Comparison of ENCODE assay signal across 14 cellular contexts in the genomic region with DNA sequence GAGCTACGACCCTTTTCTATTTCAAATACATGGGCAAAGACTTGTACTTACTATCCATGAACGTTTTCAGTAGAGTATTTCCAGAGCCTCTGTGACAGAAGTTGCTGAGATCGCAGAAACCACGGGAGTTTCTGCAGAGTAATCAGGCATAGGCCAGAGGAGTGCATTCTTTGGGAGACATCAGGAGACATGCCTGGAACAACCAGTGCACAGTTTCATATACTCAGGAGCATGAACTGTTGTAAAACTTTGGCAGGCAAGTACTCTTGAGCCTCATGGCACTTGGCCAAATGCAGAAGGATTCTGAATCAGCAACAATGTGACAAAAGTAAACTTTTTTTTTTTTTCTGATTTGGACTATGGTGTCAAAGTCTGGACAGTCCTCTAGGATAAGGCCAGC.
DNase-seq lines count a peak whose midpoint lies in the region; TF ChIP-seq lines count a peak whose summit lies in the region.
"Had no signal": no experiment of that assay in that cellular context is flagged by ENCODE, and none has a peak within 500 bp of the region (broad histone marks: within the 10 kb centered on the region; RNA-seq: fewer than 3 reads in every experiment).

No MANE protein-coding gene starts in this region.

- TF ChIP-seq EP300 in stomach (IDR thresholded peaks at IDR 0.05) = no peak

- no peaks in the 10 kb centered on the region for H3K36me3 Mint-ChIP-seq in immature natural killer cell
- H3K36me3 Mint-ChIP-seq: natural killer cell treated with Interleukin-12 subunit alpha and Interleukin-12 subunit beta and Interleukin-15 and Interleukin-18, amount 100 ng/mL, for 72 hours had no signal

- intact Hi-C loops in stomach (cut with DNase I; ENCODE audit: low total_unique reads) = no loop called here

- peaks cover 0 to 8% (median 0%) of the 10 kb centered on the region in 4 donors for H3K4me1 ChIP-seq in stomach
- H3K4me1 ChIP-seq: Caco-2 had no signal

- no peak overlapping the region for H3K4me3 Mint-ChIP-seq in immature natural killer cell
- H3K4me3 Mint-ChIP-seq: activated T-cell treated with anti-CD3 and anti-CD28 coated beads, Interleukin-2, amount 50 U/mL, for 4 hours; dendritic cell treated with granulocyte-macrophage colony-stimulating factor and Interleukin-4, amounts not matched to agents 40 ng/mL and 50 ng/mL, for 4 days; natural killer cell treated with Interleukin-12 subunit alpha and Interleukin-12 subunit beta and Interleukin-15 and Interleukin-18, amount 100 ng/mL, for 72 hours had no signal

- DNase-seq in ELR (ENCODE audit: low read depth) (peak; percentile 9), NCI-H345 treated with DMSO at 0.1 percent for 48 hours (lab: John Stamatoyannopoulos, UW; ENCODE audit: unreplicated experiment) (peak; percentile 80), fibroblast of gingiva (ENCODE audit: low read depth) (peak; percentile 25), non-pigmented ciliary epithelial cell (ENCODE audit: low read depth) (peak; percentile 9), stomach (no peak), immature natural killer cell (no peak), NCI-H2081 (lab: John Stamatoyannopoulos, UW) (no peak), putamen (ENCODE audit: low spot score) (no peak)
- DNase-seq: activated T-cell treated with anti-CD3 and anti-CD28 coated beads, Interleukin-2, amount 50 U/mL, for 4 hours; Caco-2; trophoblast cell had no signal

- 46 to 63% (median 57%) methylated on average over 4 of the region's 4 CpGs for WGBS in stomach, 5 donors

- H3K4me3 ChIP-seq in stomach = no peak overlapping the region
- H3K4me3 ChIP-seq: PC-9 had no signal

- peaks cover 2 to 26% (median 11%) of the 10 kb centered on the region in 6 donors for H3K9me3 Mint-ChIP-seq in immature natural killer cell
- H3K9me3 Mint-ChIP-seq: dendritic cell treated with granulocyte-macrophage colony-stimulating factor and Interleukin-4, amounts not matched to agents 40 ng/mL and 50 ng/mL, for 4 days had no signal

- H3K36me3 ChIP-seq in stomach = no peaks in the 10 kb centered on the region

- no peak overlapping the region for H3K27ac ChIP-seq in stomach
- H3K27ac ChIP-seq: PC-9 had no signal

- H3K9me3 ChIP-seq in stomach = no peaks in the 10 kb centered on the region
- H3K9me3 ChIP-seq: Caco-2 had no signal

- no peak for TF ChIP-seq CTCF in stomach (IDR thresholded peaks at IDR 0.05)

- peaks cover 0 to 3% (median 0%) of the 10 kb centered on the region in 3 donors for H3K27me3 Mint-ChIP-seq in immature natural killer cell (ENCODE audit: low read depth in 3 of 3)
- H3K27me3 Mint-ChIP-seq: dendritic cell treated with granulocyte-macrophage colony-stimulating factor and Interleukin-4, amounts not matched to agents 40 ng/mL and 50 ng/mL, for 4 days; natural killer cell treated with Interleukin-12 subunit alpha and Interleukin-12 subunit beta and Interleukin-15 and Interleukin-18, amount 100 ng/mL, for 72 hours had no signal

- H3K27ac Mint-ChIP-seq in immature natural killer cell = no peak overlapping the region
- H3K27ac Mint-ChIP-seq: dendritic cell treated with granulocyte-macrophage colony-stimulating factor and Interleukin-4, amounts not matched to agents 40 ng/mL and 50 ng/mL, for 4 days; natural killer cell treated with Interleukin-12 subunit alpha and Interleukin-12 subunit beta and Interleukin-15 and Interleukin-18, amount 100 ng/mL, for 72 hours had no signal

- no peaks in the 10 kb centered on the region for H3K27me3 ChIP-seq in stomach

- H3K4me1 Mint-ChIP-seq in immature natural killer cell = no peaks in the 10 kb centered on the region

- TF ChIP-seq POLR2A in stomach (IDR thresholded peaks at IDR 0.05) = no peak

Comparison
In these comparisons a context has a peak if more than half of its experiments do, and no peak if none do; other contexts are left out.
1. DNase-seq: peak in ELR (single experiment), NCI-H345 treated with DMSO at 0.1 percent for 48 hours (single experiment), fibroblast of gingiva (single experiment) and non-pigmented ciliary epithelial cell (single experiment); none in stomach (single experiment), immature natural killer cell (0 of 3), NCI-H2081 (0 of 2) and putamen (single experiment).